In the genomic region with DNA sequence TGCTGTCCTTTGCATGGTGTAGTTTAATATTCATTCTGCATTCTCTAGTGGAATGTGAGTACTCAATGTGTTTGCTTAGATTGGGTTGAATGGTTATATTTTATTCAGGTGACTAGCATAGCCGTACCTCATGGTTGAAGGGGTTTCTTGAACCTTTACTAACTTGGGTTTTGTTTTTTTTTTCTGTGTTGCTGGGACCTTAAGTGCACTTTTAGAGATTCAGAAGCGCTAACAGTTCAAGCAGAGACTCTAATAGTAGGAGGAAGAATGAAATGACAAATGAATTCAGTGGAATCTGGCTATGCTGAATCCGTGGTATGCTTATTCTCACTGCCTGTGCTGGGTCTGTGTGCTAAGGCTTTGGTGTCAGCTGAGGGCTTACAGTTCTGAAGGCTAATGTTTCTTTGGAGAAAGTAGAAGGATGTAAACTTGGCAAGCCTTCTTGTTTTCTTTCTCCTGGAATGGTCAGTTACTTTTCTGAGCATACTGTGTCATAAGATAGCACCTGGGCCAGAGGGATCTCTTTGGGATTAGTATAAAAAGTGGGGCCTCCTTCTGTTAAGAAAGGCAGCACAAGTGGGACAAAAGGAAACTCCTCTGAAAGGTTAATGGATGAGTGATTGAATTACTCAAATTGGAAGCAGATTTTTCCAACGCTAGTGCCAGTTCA, we compare ENCODE assay signal across 18 cellular contexts. TPM values are rescaled to one million over a fixed set of nuclear protein-coding genes. Genes with fewer than 3 reads are reported as not detected.
A peak's percentile ranks its signal among the peaks of the same experiment; 100 is the strongest.
DNase-seq lines count a peak whose midpoint lies in the region; ATAC-seq and TF ChIP-seq lines count a peak whose summit lies in the region.
"Had no signal": no experiment of that assay in that cellular context is flagged by ENCODE, and none has a peak within 500 bp of the region (broad histone marks: within the 10 kb centered on the region; RNA-seq: fewer than 3 reads in every experiment).

No MANE protein-coding gene starts in this region.

- peaks cover 2% of the 10 kb centered on the region for H3K9me3 Mint-ChIP-seq in chondrocyte (ENCODE audit: low read depth)
- peaks cover 0 to 6% (median 0%) of the 10 kb centered on the region in 11 donors for H3K9me3 Mint-ChIP-seq in naive thymus-derived CD4-positive, alpha-beta T cell

- DNase-seq in DMS79 (lab: John Stamatoyannopoulos, UW) (peak; percentile 82), chondrocyte (ENCODE audit: low spot score) (no peak), kidney glomerular epithelial cell (lab: John Stamatoyannopoulos, UW) (peak; percentile 64), sciatic nerve (ENCODE audit: low spot score) (no peak), breast epithelium (ENCODE audit: low spot score in 2 of 2) (no peak), ACHN (no peak)
- no peak for DNase-seq in naive thymus-derived CD4-positive, alpha-beta T cell
- DNase-seq: activated effector memory CD4-positive, alpha-beta T cell treated with anti-CD3 and anti-CD28 coated beads, Interleukin-2, amount 50 U/mL, for 16 hours; GOT3; heart right ventricle; left cardiac atrium; NCI-H69; stimulated activated CD4-positive, alpha-beta T cell treated with anti-CD3 and anti-CD28 coated beads, Interleukin-2, amount 100 ng/mL, for 48 hours; stimulated activated CD8-positive, alpha-beta memory T cell treated with anti-CD3 and anti-CD28 coated beads, Interleukin-4, amount 100 ng/mL, for 48 hours had no signal

- H3K9me3 ChIP-seq in breast epithelium = no peaks in the 10 kb centered on the region
- H3K9me3 ChIP-seq in naive thymus-derived CD4-positive, alpha-beta T cell (ENCODE audit: control insufficient read depth in 2 of 3, low read length in 3 of 3) = no peaks in the 10 kb centered on the region
- H3K9me3 ChIP-seq: right atrium auricular region had no signal

- H3K4me3 ChIP-seq in breast epithelium = no peak overlapping the region
- no peak overlapping the region for H3K4me3 ChIP-seq in naive thymus-derived CD4-positive, alpha-beta T cell (ENCODE audit: low read length)
- H3K4me3 ChIP-seq: heart right ventricle, right atrium auricular region had no signal

- no peaks in the 10 kb centered on the region for H3K27me3 Mint-ChIP-seq in chondrocyte (ENCODE audit: low read depth)
- H3K27me3 Mint-ChIP-seq in naive thymus-derived CD4-positive, alpha-beta T cell = no peaks in the 10 kb centered on the region
- H3K27me3 Mint-ChIP-seq: B cell had no signal

- H3K4me1 ChIP-seq in breast epithelium = no peaks in the 10 kb centered on the region
- no peaks in the 10 kb centered on the region for H3K4me1 ChIP-seq in naive thymus-derived CD4-positive, alpha-beta T cell (ENCODE audit: control insufficient read depth in 2 of 2, insufficient read depth in 2 of 2, low read length in 2 of 2)

- peaks cover 33% of the 10 kb centered on the region for H3K4me1 Mint-ChIP-seq in chondrocyte (ENCODE audit: low read depth)
- H3K4me1 Mint-ChIP-seq in naive thymus-derived CD4-positive, alpha-beta T cell = peaks cover 0 to 15% (median 5%) of the 10 kb centered on the region in 7 donors

- peak overlapping the region; percentile 11 for H3K4me3 Mint-ChIP-seq in chondrocyte (ENCODE audit: unreplicated experiment)
- H3K4me3 Mint-ChIP-seq in naive thymus-derived CD4-positive, alpha-beta T cell = no peak overlapping the region
- H3K4me3 Mint-ChIP-seq: B cell had no signal

- TF ChIP-seq POLR2A in breast epithelium (IDR thresholded peaks at IDR 0.05) = no peak

- ATAC-seq in sciatic nerve (peak; percentile 57), GM18907 (IDR thresholded peaks at IDR 0.05; ENCODE audit: unreplicated experiment) (no peak)
- no peak for ATAC-seq in naive thymus-derived CD4-positive, alpha-beta T cell
- ATAC-seq: left cardiac atrium had no signal

- no peaks in the 10 kb centered on the region for H3K36me3 ChIP-seq in breast epithelium
- H3K36me3 ChIP-seq in naive thymus-derived CD4-positive, alpha-beta T cell (ENCODE audit: control insufficient read depth in 2 of 3, insufficient read depth in 3 of 3, low read length in 3 of 3) = no peaks in the 10 kb centered on the region
- H3K36me3 ChIP-seq: right atrium auricular region had no signal

- H3K36me3 Mint-ChIP-seq in chondrocyte (ENCODE audit: low read depth) = no peaks in the 10 kb centered on the region
- peaks cover 0 to 42% (median 28%) of the 10 kb centered on the region in 5 donors for H3K36me3 Mint-ChIP-seq in naive thymus-derived CD4-positive, alpha-beta T cell

- TF ChIP-seq CTCF in chondrocyte (IDR thresholded peaks at IDR 0.05) (no peak), breast epithelium (IDR thresholded peaks at IDR 0.05) (no peak)

- H3K27me3 ChIP-seq in breast epithelium = no peaks in the 10 kb centered on the region
- no peaks in the 10 kb centered on the region for H3K27me3 ChIP-seq in naive thymus-derived CD4-positive, alpha-beta T cell (ENCODE audit: control insufficient read depth in 2 of 2, insufficient read depth in 2 of 2, low read length in 2 of 2)
- H3K27me3 ChIP-seq: heart right ventricle, right atrium auricular region had no signal

- H3K27ac Mint-ChIP-seq in chondrocyte (ENCODE audit: unreplicated experiment) = peak overlapping the region; percentile 79
- no peak overlapping the region for H3K27ac Mint-ChIP-seq in naive thymus-derived CD4-positive, alpha-beta T cell
- H3K27ac Mint-ChIP-seq: B cell had no signal

- intact Hi-C loops in sciatic nerve (cut with DNase I) (no loop called here), breast epithelium (cut with DNase I; ENCODE audit: low total_unique reads) (no loop called here)
- intact Hi-C loops in naive thymus-derived CD4-positive, alpha-beta T cell (cut with micrococcal nuclease) = no loop called here

- POLR2A ChIA-PET in naive thymus-derived CD4-positive, alpha-beta T cell (lab: Charles Lee) = no interaction called here

- H3K27ac ChIP-seq in breast epithelium = no peak overlapping the region
- no peak overlapping the region for H3K27ac ChIP-seq in naive thymus-derived CD4-positive, alpha-beta T cell (ENCODE audit: low read depth, low read length)
- H3K27ac ChIP-seq: heart right ventricle, right atrium auricular region had no signal

- CTCF ChIA-PET in naive thymus-derived CD4-positive, alpha-beta T cell (lab: Charles Lee) = no interaction called here

- in situ Hi-C loops in ACHN (cut with HindIII; ENCODE audit: low pct_ligation_motif_present, low pct_unique_long_range_greater_than_20kb, low sequenced_read_pairs) = no loop called here

RNA-seq across cellular contexts. Expression of a gene that starts 28.7 kb away (rescaled TPM):
- total RNA-seq in chondrocyte = 9.6 to 11.2 TPM (median 10.2 TPM) in 3 replicates
- total RNA-seq in sciatic nerve = 19.0 TPM
- 10 to 100 TPM; 24.3 to 37.0 (median 24.8) TPM for total RNA-seq in breast epithelium
- total RNA-seq in naive thymus-derived CD4-positive, alpha-beta T cell = 10 to 100 TPM in 1 of 5 experiments, 1 to 10 TPM in 4; 1.5 to 23.5 (median 7.9) TPM
- 1 to 10 TPM; 1.6 to 1.8 TPM for polyA plus RNA-seq in naive thymus-derived CD4-positive, alpha-beta T cell
- total RNA-seq: RPMI7951 had no signal

Comparison
In these comparisons a context has a peak if more than half of its experiments do, and no peak if none do; other contexts are left out.
1. DNase-seq: peak in DMS79 (single experiment) and kidney glomerular epithelial cell (single experiment); none in chondrocyte (single experiment), sciatic nerve (single experiment), breast epithelium (0 of 2), ACHN (single experiment) and naive thymus-derived CD4-positive, alpha-beta T cell (0 of 9).